Comparison of ENCODE assay signal across 1 cellular context in the genomic region with DNA sequence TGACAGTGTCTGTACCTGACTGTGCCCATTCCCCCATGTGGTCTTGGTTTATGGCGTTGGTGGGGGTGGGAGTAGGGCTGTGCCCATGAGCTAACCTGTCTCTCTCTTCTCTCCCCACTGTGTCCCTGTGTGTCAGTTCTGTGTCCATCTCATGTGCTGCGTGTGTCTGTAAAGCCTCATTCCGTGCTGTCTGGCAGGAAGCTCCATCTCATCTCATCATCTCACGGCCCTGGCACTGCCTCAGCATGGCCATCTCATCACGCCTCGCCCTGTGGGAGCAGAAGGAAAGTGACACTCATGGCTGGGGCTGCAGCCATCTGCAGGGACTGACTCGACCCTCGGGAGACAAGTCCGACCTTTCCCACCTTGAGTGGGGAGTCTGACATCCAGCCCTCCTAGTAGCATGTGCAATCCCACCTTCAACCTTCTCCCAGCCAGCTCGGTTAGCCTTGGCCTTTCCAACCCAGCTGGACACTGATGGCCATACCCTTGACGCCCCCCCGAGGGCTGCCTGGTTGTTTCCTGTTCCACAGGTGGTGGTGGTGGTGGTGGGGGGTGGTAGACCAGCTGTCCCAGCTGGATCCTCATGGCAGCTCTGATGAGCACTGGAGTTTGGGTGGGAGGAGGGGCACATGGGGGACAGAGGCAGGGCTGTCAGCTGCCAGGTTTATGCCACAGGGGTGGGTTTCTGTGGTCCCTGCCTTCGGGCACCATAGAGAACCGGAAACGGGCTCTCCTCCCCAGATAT.
TF ChIP-seq lines count a peak whose summit lies in the region.

No MANE protein-coding gene starts in this region.

TF ChIP-seq in SK-N-SH treated with all-trans-retinoic acid at 6 μM for 48 hours, 23 proteins besides CTCF, POLR2A, EP300 and RAD21 (continued from another document):
- TF ChIP-seq, protein P1, sequence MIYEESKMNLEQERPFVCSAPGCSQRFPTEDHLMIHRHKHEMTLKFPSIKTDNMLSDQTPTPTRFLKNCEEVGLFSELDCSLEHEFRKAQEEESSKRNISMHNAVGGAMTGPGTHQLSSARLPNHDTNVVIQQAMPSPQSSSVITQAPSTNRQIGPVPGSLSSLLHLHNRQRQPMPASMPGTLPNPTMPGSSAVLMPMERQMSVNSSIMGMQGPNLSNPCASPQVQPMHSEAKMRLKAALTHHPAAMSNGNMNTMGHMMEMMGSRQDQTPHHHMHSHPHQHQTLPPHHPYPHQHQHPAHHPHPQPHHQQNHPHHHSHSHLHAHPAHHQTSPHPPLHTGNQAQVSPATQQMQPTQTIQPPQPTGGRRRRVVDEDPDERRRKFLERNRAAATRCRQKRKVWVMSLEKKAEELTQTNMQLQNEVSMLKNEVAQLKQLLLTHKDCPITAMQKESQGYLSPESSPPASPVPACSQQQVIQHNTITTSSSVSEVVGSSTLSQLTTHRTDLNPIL (CRISPR knock-in tag; IDR thresholded peaks at IDR 0.05; ENCODE audit: low read depth), result no peak
- TF ChIP-seq, protein P2, sequence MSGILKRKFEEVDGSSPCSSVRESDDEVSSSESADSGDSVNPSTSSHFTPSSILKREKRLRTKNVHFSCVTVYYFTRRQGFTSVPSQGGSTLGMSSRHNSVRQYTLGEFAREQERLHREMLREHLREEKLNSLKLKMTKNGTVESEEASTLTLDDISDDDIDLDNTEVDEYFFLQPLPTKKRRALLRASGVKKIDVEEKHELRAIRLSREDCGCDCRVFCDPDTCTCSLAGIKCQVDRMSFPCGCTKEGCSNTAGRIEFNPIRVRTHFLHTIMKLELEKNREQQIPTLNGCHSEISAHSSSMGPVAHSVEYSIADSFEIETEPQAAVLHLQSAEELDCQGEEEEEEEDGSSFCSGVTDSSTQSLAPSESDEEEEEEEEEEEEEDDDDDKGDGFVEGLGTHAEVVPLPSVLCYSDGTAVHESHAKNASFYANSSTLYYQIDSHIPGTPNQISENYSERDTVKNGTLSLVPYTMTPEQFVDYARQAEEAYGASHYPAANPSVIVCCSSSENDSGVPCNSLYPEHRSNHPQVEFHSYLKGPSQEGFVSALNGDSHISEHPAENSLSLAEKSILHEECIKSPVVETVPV (CRISPR knock-in tag; IDR thresholded peaks at IDR 0.05), result no peak
- TF ChIP-seq GLIS3 (CRISPR knock-in tag; IDR thresholded peaks at IDR 0.05), result no peak
- TF ChIP-seq, protein P3, sequence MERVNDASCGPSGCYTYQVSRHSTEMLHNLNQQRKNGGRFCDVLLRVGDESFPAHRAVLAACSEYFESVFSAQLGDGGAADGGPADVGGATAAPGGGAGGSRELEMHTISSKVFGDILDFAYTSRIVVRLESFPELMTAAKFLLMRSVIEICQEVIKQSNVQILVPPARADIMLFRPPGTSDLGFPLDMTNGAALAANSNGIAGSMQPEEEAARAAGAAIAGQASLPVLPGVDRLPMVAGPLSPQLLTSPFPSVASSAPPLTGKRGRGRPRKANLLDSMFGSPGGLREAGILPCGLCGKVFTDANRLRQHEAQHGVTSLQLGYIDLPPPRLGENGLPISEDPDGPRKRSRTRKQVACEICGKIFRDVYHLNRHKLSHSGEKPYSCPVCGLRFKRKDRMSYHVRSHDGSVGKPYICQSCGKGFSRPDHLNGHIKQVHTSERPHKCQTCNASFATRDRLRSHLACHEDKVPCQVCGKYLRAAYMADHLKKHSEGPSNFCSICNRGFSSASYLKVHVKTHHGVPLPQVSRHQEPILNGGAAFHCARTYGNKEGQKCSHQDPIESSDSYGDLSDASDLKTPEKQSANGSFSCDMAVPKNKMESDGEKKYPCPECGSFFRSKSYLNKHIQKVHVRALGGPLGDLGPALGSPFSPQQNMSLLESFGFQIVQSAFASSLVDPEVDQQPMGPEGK (CRISPR knock-in tag; IDR thresholded peaks at IDR 0.05; ENCODE audit: borderline replicate concordance), result no peak
- TF ChIP-seq BACH2 (CRISPR knock-in tag; IDR thresholded peaks at IDR 0.05; ENCODE audit: borderline replicate concordance), result no peak
- no peak for TF ChIP-seq ZFP3 (CRISPR knock-in tag; IDR thresholded peaks at IDR 0.05)
- no peak for TF ChIP-seq TOX (CRISPR knock-in tag; IDR thresholded peaks at IDR 0.05; ENCODE audit: borderline replicate concordance)
- no peak for TF ChIP-seq CSDC2 (CRISPR knock-in tag; IDR thresholded peaks at IDR 0.05)
- TF ChIP-seq ZNF565 (CRISPR knock-in tag; conservative IDR thresholded peaks at IDR 0.05; ENCODE audit: low read depth), result no peak
- TF ChIP-seq ZNF8 (CRISPR knock-in tag; IDR thresholded peaks at IDR 0.05), result no peak
- no peak for TF ChIP-seq ARNTL (CRISPR knock-in tag; IDR thresholded peaks at IDR 0.05; ENCODE audit: borderline replicate concordance, low read depth)
- no peak for TF ChIP-seq ZFP30 (CRISPR knock-in tag; IDR thresholded peaks at IDR 0.05)
- TF ChIP-seq, protein P4, sequence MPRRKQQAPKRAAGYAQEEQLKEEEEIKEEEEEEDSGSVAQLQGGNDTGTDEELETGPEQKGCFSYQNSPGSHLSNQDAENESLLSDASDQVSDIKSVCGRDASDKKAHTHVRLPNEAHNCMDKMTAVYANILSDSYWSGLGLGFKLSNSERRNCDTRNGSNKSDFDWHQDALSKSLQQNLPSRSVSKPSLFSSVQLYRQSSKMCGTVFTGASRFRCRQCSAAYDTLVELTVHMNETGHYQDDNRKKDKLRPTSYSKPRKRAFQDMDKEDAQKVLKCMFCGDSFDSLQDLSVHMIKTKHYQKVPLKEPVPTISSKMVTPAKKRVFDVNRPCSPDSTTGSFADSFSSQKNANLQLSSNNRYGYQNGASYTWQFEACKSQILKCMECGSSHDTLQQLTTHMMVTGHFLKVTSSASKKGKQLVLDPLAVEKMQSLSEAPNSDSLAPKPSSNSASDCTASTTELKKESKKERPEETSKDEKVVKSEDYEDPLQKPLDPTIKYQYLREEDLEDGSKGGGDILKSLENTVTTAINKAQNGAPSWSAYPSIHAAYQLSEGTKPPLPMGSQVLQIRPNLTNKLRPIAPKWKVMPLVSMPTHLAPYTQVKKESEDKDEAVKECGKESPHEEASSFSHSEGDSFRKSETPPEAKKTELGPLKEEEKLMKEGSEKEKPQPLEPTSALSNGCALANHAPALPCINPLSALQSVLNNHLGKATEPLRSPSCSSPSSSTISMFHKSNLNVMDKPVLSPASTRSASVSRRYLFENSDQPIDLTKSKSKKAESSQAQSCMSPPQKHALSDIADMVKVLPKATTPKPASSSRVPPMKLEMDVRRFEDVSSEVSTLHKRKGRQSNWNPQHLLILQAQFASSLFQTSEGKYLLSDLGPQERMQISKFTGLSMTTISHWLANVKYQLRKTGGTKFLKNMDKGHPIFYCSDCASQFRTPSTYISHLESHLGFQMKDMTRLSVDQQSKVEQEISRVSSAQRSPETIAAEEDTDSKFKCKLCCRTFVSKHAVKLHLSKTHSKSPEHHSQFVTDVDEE (CRISPR knock-in tag; IDR thresholded peaks at IDR 0.05), result no peak
- no peak for TF ChIP-seq ESRRG (CRISPR knock-in tag; IDR thresholded peaks at IDR 0.05)
